Comparison of ENCODE assay signal across 7 cellular contexts in genomic region chrX:125422986-125423385, GRCh38.
"Had no signal": no experiment of that assay in that cellular context is flagged by ENCODE, and none has a peak within 500 bp of the region (broad histone marks: within the 10 kb centered on the region; RNA-seq: fewer than 3 reads in every experiment).

No MANE protein-coding gene starts in this region.

- ATAC-seq: GM23338 had no signal

- DNase-seq: H9, HCEC 1CT, Karpas-422, KBM-7 had no signal

- H3K4me2 ChIP-seq: GM23338, KMS-11 had no signal

- H3K27ac ChIP-seq: KMS-11 had no signal

- H2AFZ ChIP-seq: GM23338 had no signal

- H3K9ac ChIP-seq: KMS-11 had no signal

- H3K4me3 ChIP-seq: GM23338 had no signal

- FAIRE-seq: HTR-8/SVneo had no signal
